Comparison of ENCODE assay signal across 8 cellular contexts in genomic region chr9:131349881-131350563, GRCh38. TPM values are rescaled to one million over a fixed set of nuclear protein-coding genes. Genes with fewer than 3 reads are reported as not detected.
DNase-seq lines count a peak whose midpoint lies in the region; ATAC-seq and TF ChIP-seq lines count a peak whose summit lies in the region.

No MANE protein-coding gene starts in this region.

- no peaks in the 10 kb centered on the region for H3K36me3 Mint-ChIP-seq in CD4-positive, alpha-beta T cell (ENCODE audit: low read depth)
- H3K36me3 Mint-ChIP-seq in activated CD4-positive, alpha-beta T cell treated with anti-CD3 and anti-CD28 coated beads, Interleukin-2, amount 10 ng/mL, durations not matched to agents 24 days and 14 days (ENCODE audit: low read depth): no peaks in the 10 kb centered on the region

- TF ChIP-seq POLR2A in GM18505 (IDR thresholded peaks at IDR 0.05; ENCODE audit: borderline replicate concordance, extremely low read depth, insufficient read depth, insufficient read length): no peak

- no peaks in the 10 kb centered on the region for H3K36me3 ChIP-seq in left lung

- peak; percentile 99 for ATAC-seq in CD4-positive, alpha-beta T cell (ENCODE audit: poor library complexity)
- ATAC-seq in HG03432 (IDR thresholded peaks at IDR 0.05; ENCODE audit: unreplicated experiment) (peak; percentile 55), left lung (peak; percentile 99), GM18505 (IDR thresholded peaks at IDR 0.05; ENCODE audit: unreplicated experiment) (no peak)

- H3K9me3 ChIP-seq in CD4-positive, alpha-beta T cell (ENCODE audit: control insufficient read depth, low read length): no peaks in the 10 kb centered on the region
- H3K9me3 ChIP-seq in left lung: no peaks in the 10 kb centered on the region

- peak; percentile 92 for TF ChIP-seq CTCF in CD4-positive, alpha-beta T cell (IDR thresholded peaks at IDR 0.05)
- peak; percentile 89 for TF ChIP-seq CTCF in coronary artery (IDR thresholded peaks at IDR 0.05)
- TF ChIP-seq CTCF in left lung (IDR thresholded peaks at IDR 0.05): peak; percentile 77 to 78

- no peaks in the 10 kb centered on the region for H3K27me3 Mint-ChIP-seq in CD4-positive, alpha-beta T cell
- no peaks in the 10 kb centered on the region for H3K27me3 Mint-ChIP-seq in activated CD4-positive, alpha-beta T cell treated with anti-CD3 and anti-CD28 coated beads, Interleukin-2, amount 10 ng/mL, durations not matched to agents 24 days and 14 days

- no peak overlapping the region for H3K27ac ChIP-seq in CD4-positive, alpha-beta T cell (ENCODE audit: low read depth, low read length)
- H3K27ac ChIP-seq in coronary artery (peak overlapping the region in 1 of 2 donors; percentile 29), left lung (no peak overlapping the region)

- CTCF ChIA-PET in CD4-positive, alpha-beta T cell (lab: Charles Lee): interaction anchor here (0.6 to 2.9 kb wide), 25 partner anchors 11 to 229 kb away, joined by 3 to 38 read pairs (median 3); no protein-coding TSS in a partner anchor

- H3K27me3 ChIP-seq in CD4-positive, alpha-beta T cell (ENCODE audit: control insufficient read depth, insufficient read depth, low read length): no peaks in the 10 kb centered on the region
- H3K27me3 ChIP-seq in left lung: no peaks in the 10 kb centered on the region

- no peak overlapping the region for H3K4me3 Mint-ChIP-seq in CD4-positive, alpha-beta T cell
- peak overlapping the region; percentile 66 for H3K4me3 Mint-ChIP-seq in activated CD4-positive, alpha-beta T cell treated with anti-CD3 and anti-CD28 coated beads, Interleukin-2, amount 10 ng/mL, durations not matched to agents 24 days and 14 days

- H3K4me3 ChIP-seq in coronary artery (peak overlapping the region; percentile 62), left lung (no peak overlapping the region)

- intact Hi-C loops in CD4-positive, alpha-beta T cell (cut with DNase I, micrococcal nuclease): loop anchor here (1.0 to 5.0 kb wide), 6 partner anchors 23 to 397 kb away; partner anchors contain the start of gene PRRC2B (in 1 of the 2)
- intact Hi-C loops in activated CD4-positive, alpha-beta T cell treated with anti-CD3 and anti-CD28 coated beads, Interleukin-2, amount 10 ng/mL, durations not matched to agents 24 days and 14 days (cut with micrococcal nuclease): loop anchor here (1.0 to 5.0 kb wide), 3 partner anchors 57 to 397 kb away; no protein-coding TSS in a partner anchor
- intact Hi-C loops in left lung (cut with DNase I): loop anchor here (10.0 kb wide), 2 partner anchors 125 to 1305 kb away; no protein-coding TSS in a partner anchor

- POLR2A ChIA-PET in CD4-positive, alpha-beta T cell (lab: Charles Lee): interaction anchor here (0.6 to 2.3 kb wide), 7 partner anchors 23 to 78 kb away, joined by 3 to 12 read pairs (median 4); no protein-coding TSS in a partner anchor

- peak; percentile 82 to 90 (median 87) for DNase-seq in CD4-positive, alpha-beta T cell
- DNase-seq in NCI-H748 (lab: John Stamatoyannopoulos, UW; ENCODE audit: unreplicated experiment): peak; percentile 84
- DNase-seq in activated CD4-positive, alpha-beta T cell treated with anti-CD3 and anti-CD28 coated beads, Interleukin-2, amount 10 ng/mL, durations not matched to agents 24 days and 14 days: peak; percentile 96
- DNase-seq in coronary artery (ENCODE audit: low spot score): peak; percentile 91
- DNase-seq in left lung: peak; percentile 90 to 96
- DNase-seq in stimulated activated CD4-positive, alpha-beta T cell treated with anti-CD3 and anti-CD28 coated beads, Interleukin-2, amount 100 ng/mL, for 4 hours (ENCODE audit: low read depth): peak; percentile 77

- peaks cover 0 to 11% of the 10 kb centered on the region in 2 donors for H3K4me1 ChIP-seq in left lung

- H3K9me3 Mint-ChIP-seq in CD4-positive, alpha-beta T cell: no peaks in the 10 kb centered on the region
- H3K9me3 Mint-ChIP-seq in activated CD4-positive, alpha-beta T cell treated with anti-CD3 and anti-CD28 coated beads, Interleukin-2, amount 10 ng/mL, durations not matched to agents 24 days and 14 days: no peaks in the 10 kb centered on the region

- H3K27ac Mint-ChIP-seq in CD4-positive, alpha-beta T cell: peak overlapping the region; percentile 30
- H3K27ac Mint-ChIP-seq in activated CD4-positive, alpha-beta T cell treated with anti-CD3 and anti-CD28 coated beads, Interleukin-2, amount 10 ng/mL, durations not matched to agents 24 days and 14 days: no peak overlapping the region

- peaks cover 9% of the 10 kb centered on the region for H3K4me1 Mint-ChIP-seq in CD4-positive, alpha-beta T cell (ENCODE audit: low read depth)
- H3K4me1 Mint-ChIP-seq in activated CD4-positive, alpha-beta T cell treated with anti-CD3 and anti-CD28 coated beads, Interleukin-2, amount 10 ng/mL, durations not matched to agents 24 days and 14 days: peaks cover 10% of the 10 kb centered on the region

RNA-seq across cellular contexts. Expression of gene PRRC2B, which starts 43.9 kb away (rescaled TPM):
- total RNA-seq in CD4-positive, alpha-beta T cell: 100 to 1,000 TPM; 256 to 268 TPM
- total RNA-seq in activated CD4-positive, alpha-beta T cell treated with anti-CD3 and anti-CD28 coated beads, Interleukin-2, amount 10 ng/mL, durations not matched to agents 24 days and 14 days: 114 and 128 TPM in 2 replicates
- 100 to 1,000 TPM; 165 to 176 TPM for total RNA-seq in left lung
